Comparison of ENCODE assay signal across 9 cellular contexts in genomic region chr15:61819386-61819785, GRCh38.
"Had no signal": no experiment of that assay in that cellular context is flagged by ENCODE, and none has a peak within 500 bp of the region (broad histone marks: within the 10 kb centered on the region; RNA-seq: fewer than 3 reads in every experiment).

No MANE protein-coding gene starts in this region.

- H3K27ac ChIP-seq: GM23248, HL-60 had no signal

- H3K27ac Mint-ChIP-seq: HFFc6, IgD-negative memory B cell had no signal

- H3K9me3 Mint-ChIP-seq: HFFc6 had no signal

- H3K36me3 ChIP-seq: HAP-1 had no signal

- H3K4me1 ChIP-seq: HAP-1 had no signal

- ATAC-seq: HCT116, HepG2 had no signal

- H3K4me3 Mint-ChIP-seq: HFFc6, IgD-negative memory B cell had no signal

- DNase-seq: GM23248, GOT3, H7, HFFc6 had no signal

- H3K36me3 Mint-ChIP-seq: IgD-negative memory B cell had no signal

- H3K9me3 ChIP-seq: HAP-1 had no signal

- H3K4me1 Mint-ChIP-seq: IgD-negative memory B cell had no signal

- H3K4me3 ChIP-seq: GM23248, HAP-1 had no signal
